In genomic region chr16:74073471-74073870, GRCh38 we compare ENCODE assay signal across 15 cellular contexts.
DNase-seq lines count a peak whose midpoint lies in the region; TF ChIP-seq lines count a peak whose summit lies in the region.
"Had no signal": no experiment of that assay in that cellular context is flagged by ENCODE, and none has a peak within 500 bp of the region (broad histone marks: within the 10 kb centered on the region; RNA-seq: fewer than 3 reads in every experiment).

No MANE protein-coding gene starts in this region.

- H3K9me3 ChIP-seq in prostate gland: no peaks in the 10 kb centered on the region
- H3K9me3 ChIP-seq: SK-N-SH had no signal

- no peaks in the 10 kb centered on the region for H3K4me1 ChIP-seq in prostate gland (replicated peaks)

- WGBS in prostate gland: 96% methylated on average over 3 of the region's 3 CpGs

- TF ChIP-seq POLR2A in prostate gland (IDR thresholded peaks at IDR 0.05): no peak

- H3K27ac ChIP-seq in prostate gland: no peak overlapping the region

- no peaks in the 10 kb centered on the region for H3K27me3 ChIP-seq in prostate gland (replicated peaks; ENCODE audit: insufficient read depth)

- no peaks in the 10 kb centered on the region for H3K36me3 ChIP-seq in prostate gland

- H3K4me3 ChIP-seq in prostate gland: no peak overlapping the region

- TF ChIP-seq CTCF in prostate gland (IDR thresholded peaks at IDR 0.05): no peak

- peak; percentile 4 for DNase-seq in H4 (ENCODE audit: low spot score)
- peak; percentile 12 for DNase-seq in brain pericyte (ENCODE audit: low read depth, low spot score)
- DNase-seq in iris pigment epithelial cell (ENCODE audit: low read depth): peak; percentile 19
- no peak for DNase-seq in prostate gland (ENCODE audit: low spot score)
- no peak for DNase-seq in islet precursor cell
- no peak for DNase-seq in stimulated activated CD8-positive, alpha-beta memory T cell treated with anti-CD3 and anti-CD28 coated beads, Interleukin-4, amount 100 ng/mL, for 48 hours
- DNase-seq in activated CD4-positive, alpha-beta T cell treated with anti-CD3 and anti-CD28 coated beads for 4 hours: no peak
- DNase-seq: C1 segment of cervical spinal cord, DMS 273 treated with DMSO at 0.1 percent for 48 hours, EL, NCI-H146, NCI-H2081 treated with DMSO at 0.1 percent for 48 hours, NCI-H226, NCI-H748 treated with DMSO at 0.1 percent for 48 hours, SK-N-SH had no signal

- intact Hi-C loops in prostate gland (cut with DNase I): no loop called here

Comparison
In these comparisons a context has a peak if more than half of its experiments do, and no peak if none do; other contexts are left out.
1. DNase-seq: peak in H4 (single experiment), brain pericyte (single experiment) and iris pigment epithelial cell (single experiment); none in prostate gland (single experiment), islet precursor cell (single experiment), stimulated activated CD8-positive, alpha-beta memory T cell treated with anti-CD3 and anti-CD28 coated beads, Interleukin-4, amount 100 ng/mL, for 48 hours (single experiment) and activated CD4-positive, alpha-beta T cell treated with anti-CD3 and anti-CD28 coated beads for 4 hours (0 of 2).